1 cellular context compared by ENCODE assay signal in the genomic region with DNA sequence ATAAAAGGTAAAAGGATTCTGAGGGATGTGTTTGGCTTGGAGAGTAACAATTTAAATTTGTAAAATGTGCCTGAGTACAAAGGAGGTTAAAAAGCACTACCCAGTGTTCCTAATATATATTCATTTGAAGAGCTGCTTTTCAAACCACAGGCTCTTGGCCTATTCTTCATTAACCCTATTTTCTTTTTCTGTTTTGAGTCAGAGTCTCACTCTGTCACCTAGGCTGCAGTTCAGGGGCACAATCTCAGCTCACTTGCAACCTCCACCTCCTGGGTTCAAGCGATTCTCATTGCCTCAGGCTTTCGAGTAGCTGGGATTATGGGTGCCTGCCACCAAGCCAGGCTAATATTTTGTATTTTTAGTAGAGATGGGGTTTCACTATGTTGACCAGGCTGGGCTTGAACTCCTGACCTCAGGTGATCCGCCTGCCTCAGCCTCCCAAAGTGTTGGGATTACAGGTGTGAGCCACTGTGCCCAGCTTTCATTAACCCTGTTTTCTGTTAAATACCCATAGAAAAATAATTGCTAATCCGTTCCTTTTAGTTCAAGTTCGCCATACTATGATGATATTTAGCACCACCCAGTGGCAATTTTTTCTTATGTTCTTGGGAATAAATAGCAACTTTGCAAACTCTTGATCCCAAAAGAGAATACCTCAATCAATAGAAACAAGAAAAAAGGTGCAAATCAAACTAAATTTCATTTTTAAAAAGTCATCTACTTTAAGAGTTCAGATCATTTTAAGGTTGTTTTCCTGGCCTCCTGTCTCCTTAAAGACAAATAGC.
TF ChIP-seq lines count a peak whose summit lies in the region.

No MANE protein-coding gene starts in this region.

TF ChIP-seq in GM23338, 12 proteins besides CTCF, POLR2A, EP300 and RAD21:
- TF ChIP-seq, protein P1, sequence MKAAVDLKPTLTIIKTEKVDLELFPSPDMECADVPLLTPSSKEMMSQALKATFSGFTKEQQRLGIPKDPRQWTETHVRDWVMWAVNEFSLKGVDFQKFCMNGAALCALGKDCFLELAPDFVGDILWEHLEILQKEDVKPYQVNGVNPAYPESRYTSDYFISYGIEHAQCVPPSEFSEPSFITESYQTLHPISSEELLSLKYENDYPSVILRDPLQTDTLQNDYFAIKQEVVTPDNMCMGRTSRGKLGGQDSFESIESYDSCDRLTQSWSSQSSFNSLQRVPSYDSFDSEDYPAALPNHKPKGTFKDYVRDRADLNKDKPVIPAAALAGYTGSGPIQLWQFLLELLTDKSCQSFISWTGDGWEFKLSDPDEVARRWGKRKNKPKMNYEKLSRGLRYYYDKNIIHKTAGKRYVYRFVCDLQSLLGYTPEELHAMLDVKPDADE (IDR thresholded peaks at IDR 0.05): no peak
- TF ChIP-seq EZH2 (IDR thresholded peaks at IDR 0.05; ENCODE audit: low read depth, unreplicated experiment): no peak
- no peak for TF ChIP-seq NANOG (IDR thresholded peaks at IDR 0.05; ENCODE audit: borderline replicate concordance)
- no peak for TF ChIP-seq POLR2AphosphoS5 (IDR thresholded peaks at IDR 0.05; ENCODE audit: low read depth)
- TF ChIP-seq, protein P2, sequence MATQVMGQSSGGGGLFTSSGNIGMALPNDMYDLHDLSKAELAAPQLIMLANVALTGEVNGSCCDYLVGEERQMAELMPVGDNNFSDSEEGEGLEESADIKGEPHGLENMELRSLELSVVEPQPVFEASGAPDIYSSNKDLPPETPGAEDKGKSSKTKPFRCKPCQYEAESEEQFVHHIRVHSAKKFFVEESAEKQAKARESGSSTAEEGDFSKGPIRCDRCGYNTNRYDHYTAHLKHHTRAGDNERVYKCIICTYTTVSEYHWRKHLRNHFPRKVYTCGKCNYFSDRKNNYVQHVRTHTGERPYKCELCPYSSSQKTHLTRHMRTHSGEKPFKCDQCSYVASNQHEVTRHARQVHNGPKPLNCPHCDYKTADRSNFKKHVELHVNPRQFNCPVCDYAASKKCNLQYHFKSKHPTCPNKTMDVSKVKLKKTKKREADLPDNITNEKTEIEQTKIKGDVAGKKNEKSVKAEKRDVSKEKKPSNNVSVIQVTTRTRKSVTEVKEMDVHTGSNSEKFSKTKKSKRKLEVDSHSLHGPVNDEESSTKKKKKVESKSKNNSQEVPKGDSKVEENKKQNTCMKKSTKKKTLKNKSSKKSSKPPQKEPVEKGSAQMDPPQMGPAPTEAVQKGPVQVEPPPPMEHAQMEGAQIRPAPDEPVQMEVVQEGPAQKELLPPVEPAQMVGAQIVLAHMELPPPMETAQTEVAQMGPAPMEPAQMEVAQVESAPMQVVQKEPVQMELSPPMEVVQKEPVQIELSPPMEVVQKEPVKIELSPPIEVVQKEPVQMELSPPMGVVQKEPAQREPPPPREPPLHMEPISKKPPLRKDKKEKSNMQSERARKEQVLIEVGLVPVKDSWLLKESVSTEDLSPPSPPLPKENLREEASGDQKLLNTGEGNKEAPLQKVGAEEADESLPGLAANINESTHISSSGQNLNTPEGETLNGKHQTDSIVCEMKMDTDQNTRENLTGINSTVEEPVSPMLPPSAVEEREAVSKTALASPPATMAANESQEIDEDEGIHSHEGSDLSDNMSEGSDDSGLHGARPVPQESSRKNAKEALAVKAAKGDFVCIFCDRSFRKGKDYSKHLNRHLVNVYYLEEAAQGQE (IDR thresholded peaks at IDR 0.05; ENCODE audit: unreplicated experiment): no peak
- no peak for TF ChIP-seq STAT1 (IDR thresholded peaks at IDR 0.05; ENCODE audit: unreplicated experiment)
- TF ChIP-seq EZH2phosphoT487 (IDR thresholded peaks at IDR 0.05; ENCODE audit: unreplicated experiment): no peak
- no peak for TF ChIP-seq JUNB (IDR thresholded peaks at IDR 0.05; ENCODE audit: unreplicated experiment)
